ENCODE assay signal across 1 cellular context in the genomic region with DNA sequence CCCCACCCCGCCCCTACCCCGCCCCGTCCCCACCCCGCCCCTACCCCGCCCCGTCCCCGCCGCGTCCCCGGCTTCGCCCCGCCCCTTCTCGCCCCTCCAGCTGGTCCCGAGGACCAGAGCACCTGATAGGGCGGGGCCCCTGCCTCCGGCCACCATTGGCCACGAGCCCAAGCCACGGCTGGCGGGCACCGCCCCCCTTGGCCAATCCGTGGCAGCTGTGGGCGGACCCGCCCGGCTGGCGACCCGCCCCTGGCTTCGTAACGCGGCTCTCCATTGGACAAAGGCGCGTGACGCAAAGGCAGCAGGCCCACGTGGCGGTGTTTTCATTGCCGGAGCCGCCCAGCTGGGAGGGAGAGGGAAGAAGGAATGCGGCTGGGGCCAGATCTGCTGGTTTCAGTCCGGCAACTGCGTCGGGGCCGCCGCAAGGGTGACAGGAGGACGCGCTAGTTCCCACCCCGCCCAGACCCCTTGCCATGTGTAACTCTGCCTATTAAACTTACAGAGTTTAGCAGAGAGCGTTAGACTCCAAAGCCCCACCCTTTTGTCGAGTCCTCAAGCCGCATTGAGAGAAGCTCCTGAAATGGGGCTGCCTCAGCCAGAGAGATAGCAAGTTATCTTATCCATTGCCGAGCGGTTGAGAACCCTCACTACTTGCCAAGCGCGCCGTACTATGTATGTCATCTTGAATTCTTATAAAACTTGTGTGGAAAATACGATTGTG.
A peak's percentile ranks its signal among the peaks of the same experiment; 100 is the strongest.
TF ChIP-seq lines count a peak whose summit lies in the region.

No MANE protein-coding gene starts in this region.

TF ChIP-seq in GM12878, 131 proteins besides CTCF, POLR2A, EP300 and RAD21 (continued from another document):
- TF ChIP-seq TARDBP (IDR thresholded peaks at IDR 0.05; ENCODE audit: borderline replicate concordance), result no peak
- TF ChIP-seq POLR2AphosphoS2 (IDR thresholded peaks at IDR 0.05; ENCODE audit: low read depth, low read length), result peak; percentile 88
- TF ChIP-seq FOXK2 (IDR thresholded peaks at IDR 0.05), result peak; percentile 95
- 0 out of 2 replicates have a peak, but pooled peaks have one; percentile 3 for TF ChIP-seq ATF7 (IDR thresholded peaks at IDR 0.05; ENCODE audit: low read depth)
- TF ChIP-seq MXI1 (IDR thresholded peaks at IDR 0.05; ENCODE audit: low read depth, low read length), result peak; percentile 84; the same call in 1 of the 2 replicates
- TF ChIP-seq IKZF1 (conservative IDR thresholded peaks at IDR 0.05), result peak; percentile 57; the same call in 1 of the 2 replicates
- no peak for TF ChIP-seq EZH2 (IDR thresholded peaks at IDR 0.05; ENCODE audit: borderline replicate concordance, control insufficient read depth, low read depth, low read length)
- TF ChIP-seq SP1 (IDR thresholded peaks at IDR 0.05; ENCODE audit: low read depth, low read length), result peak; percentile 95
- TF ChIP-seq RAD51 (IDR thresholded peaks at IDR 0.05), result peak; percentile 91
- TF ChIP-seq SMAD1 (IDR thresholded peaks at IDR 0.05; ENCODE audit: low read depth, partially characterized antibody), result peak; percentile 71
- TF ChIP-seq IKZF2 (IDR thresholded peaks at IDR 0.05), result peak in 1 of 2 experiments; percentile 26; a peak in 2 of 4 replicates
- TF ChIP-seq HDAC6 (IDR thresholded peaks at IDR 0.05; ENCODE audit: unreplicated experiment), result no peak
- peak; percentile 12; the same call in 1 of the 2 replicates for TF ChIP-seq RUNX3 (IDR thresholded peaks at IDR 0.05; ENCODE audit: low read length)
- TF ChIP-seq ZNF384 (IDR thresholded peaks at IDR 0.05; ENCODE audit: borderline replicate concordance, low read depth, low read length), result peak; percentile 19; the same call in 1 of the 2 replicates
- peak; percentile 89 for TF ChIP-seq USF1 (IDR thresholded peaks at IDR 0.05; ENCODE audit: borderline replicate concordance, extremely low read length, insufficient read depth, low read depth, low read length)
- no peak; the same call in 1 of the 2 replicates for TF ChIP-seq EED (IDR thresholded peaks at IDR 0.05; ENCODE audit: low read depth)
- peak; percentile 84 for TF ChIP-seq RFX5 (IDR thresholded peaks at IDR 0.05; ENCODE audit: low read depth, low read length)
- 0 out of 2 replicates have a peak, but pooled peaks have one; percentile 60 for TF ChIP-seq LARP7 (IDR thresholded peaks at IDR 0.05)
- TF ChIP-seq MAX (IDR thresholded peaks at IDR 0.05; ENCODE audit: low read depth, low read length), result peak; percentile 99
- no peak for TF ChIP-seq ASH2L (IDR thresholded peaks at IDR 0.05; ENCODE audit: borderline replicate concordance, low read depth)
- peak; percentile 81 for TF ChIP-seq HDGF (IDR thresholded peaks at IDR 0.05)
- TF ChIP-seq CEBPZ (IDR thresholded peaks at IDR 0.05; ENCODE audit: low read depth, low read length), result peak; percentile 43; the same call in 1 of the 2 replicates
- TF ChIP-seq JUND (IDR thresholded peaks at IDR 0.05; ENCODE audit: low read depth, low read length), result 0 out of 2 replicates have a peak, but pooled peaks have one; percentile 19
- TF ChIP-seq MEF2A (IDR thresholded peaks at IDR 0.05; ENCODE audit: insufficient read depth, low read depth, low read length), result no peak
- no peak for TF ChIP-seq ETV6 (conservative IDR thresholded peaks at IDR 0.05 in 1 of 2, IDR thresholded peaks at IDR 0.05 in 1 of 2; ENCODE audit: borderline replicate concordance in 1 of 2, low read depth in 1 of 2)
- TF ChIP-seq ZNF622 (IDR thresholded peaks at IDR 0.05), result no peak
- TF ChIP-seq BHLHE40 (IDR thresholded peaks at IDR 0.05; ENCODE audit: borderline replicate concordance in 1 of 2, low read depth in 2 of 2, low read length in 1 of 2), result peak in 1 of 2 experiments; percentile 48; a peak in 1 of 4 replicates
- TF ChIP-seq IRF4 (IDR thresholded peaks at IDR 0.05; ENCODE audit: low read depth, low read length), result no peak
- TF ChIP-seq, protein P1, sequence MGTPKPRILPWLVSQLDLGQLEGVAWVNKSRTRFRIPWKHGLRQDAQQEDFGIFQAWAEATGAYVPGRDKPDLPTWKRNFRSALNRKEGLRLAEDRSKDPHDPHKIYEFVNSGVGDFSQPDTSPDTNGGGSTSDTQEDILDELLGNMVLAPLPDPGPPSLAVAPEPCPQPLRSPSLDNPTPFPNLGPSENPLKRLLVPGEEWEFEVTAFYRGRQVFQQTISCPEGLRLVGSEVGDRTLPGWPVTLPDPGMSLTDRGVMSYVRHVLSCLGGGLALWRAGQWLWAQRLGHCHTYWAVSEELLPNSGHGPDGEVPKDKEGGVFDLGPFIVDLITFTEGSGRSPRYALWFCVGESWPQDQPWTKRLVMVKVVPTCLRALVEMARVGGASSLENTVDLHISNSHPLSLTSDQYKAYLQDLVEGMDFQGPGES (IDR thresholded peaks at IDR 0.05), result peak; percentile 79
- peak; percentile 73 for TF ChIP-seq USF2 (IDR thresholded peaks at IDR 0.05; ENCODE audit: borderline replicate concordance, low read depth, low read length)
- TF ChIP-seq, protein P2, sequence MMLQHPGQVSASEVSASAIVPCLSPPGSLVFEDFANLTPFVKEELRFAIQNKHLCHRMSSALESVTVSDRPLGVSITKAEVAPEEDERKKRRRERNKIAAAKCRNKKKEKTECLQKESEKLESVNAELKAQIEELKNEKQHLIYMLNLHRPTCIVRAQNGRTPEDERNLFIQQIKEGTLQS (IDR thresholded peaks at IDR 0.05; ENCODE audit: borderline replicate concordance, extremely low read depth, low read depth, low read length), result peak; percentile 42; the same call in 1 of the 2 replicates
- peak; percentile 59; the same call in 2 of the 3 replicates for TF ChIP-seq POU2F2 (IDR thresholded peaks at IDR 0.05; ENCODE audit: borderline replicate concordance, low read depth, low read length)
- TF ChIP-seq FOS (IDR thresholded peaks at IDR 0.05; ENCODE audit: borderline replicate concordance, extremely low read depth, insufficient read length), result peak; percentile 47
- TF ChIP-seq POLR2AphosphoS5 (IDR thresholded peaks at IDR 0.05; ENCODE audit: low read length), result peak; percentile 78; the same call in 1 of the 2 replicates
- peak; percentile 70; the same call in 1 of the 2 replicates for TF ChIP-seq BACH1 (IDR thresholded peaks at IDR 0.05; ENCODE audit: borderline replicate concordance)
- TF ChIP-seq ATF2 (IDR thresholded peaks at IDR 0.05; ENCODE audit: low read length), result no peak
- TF ChIP-seq PBX3 (IDR thresholded peaks at IDR 0.05; ENCODE audit: insufficient replicate concordance, low read depth, low read length), result no peak
- 0 out of 2 replicates have a peak, but pooled peaks have one; percentile 25 for TF ChIP-seq E2F4 (IDR thresholded peaks at IDR 0.05; ENCODE audit: low read depth, low read length)
- TF ChIP-seq CREM (IDR thresholded peaks at IDR 0.05; ENCODE audit: low read depth), result peak; percentile 77
- no peak for TF ChIP-seq NR2C2 (IDR thresholded peaks at IDR 0.05; ENCODE audit: borderline replicate concordance, control insufficient read depth, insufficient read length, low read depth)
- TF ChIP-seq CREB1 (IDR thresholded peaks at IDR 0.05; ENCODE audit: low read depth), result peak; percentile 93
- TF ChIP-seq MLLT1 (IDR thresholded peaks at IDR 0.05), result 0 out of 2 replicates have a peak, but pooled peaks have one; percentile 14
- peak; percentile 96 for TF ChIP-seq SIN3A (IDR thresholded peaks at IDR 0.05; ENCODE audit: low read depth, low read length)
- 0 out of 2 replicates have a peak, but pooled peaks have one; percentile 24 for TF ChIP-seq RCOR1 (conservative IDR thresholded peaks at IDR 0.05; ENCODE audit: low read depth, low read length)
TF ChIP-seq in GM12878: peak in this region for 38.
